Comparison of ENCODE assay signal across 23 cellular contexts in the genomic region with DNA sequence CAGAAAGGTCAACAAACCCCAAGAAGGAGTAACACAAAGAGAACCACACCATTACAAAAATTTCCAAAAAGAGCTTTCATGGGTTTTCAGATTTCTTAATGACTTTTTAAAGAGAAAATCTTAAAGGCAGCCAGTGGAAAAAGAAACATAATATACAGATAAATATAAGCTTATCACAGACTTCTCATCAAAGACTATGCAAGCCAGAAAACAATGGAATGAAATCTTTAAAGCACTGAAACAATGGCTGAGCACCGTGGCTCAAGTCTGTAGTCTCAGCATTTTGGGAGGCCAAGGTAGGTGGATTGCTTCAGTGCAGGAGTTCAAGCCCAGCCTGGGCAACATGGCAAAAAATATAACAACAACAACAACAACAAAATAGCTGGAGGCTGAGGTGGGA.
DNase-seq lines count a peak whose midpoint lies in the region; ATAC-seq, FAIRE-seq and TF ChIP-seq lines count a peak whose summit lies in the region.
"Had no signal": no experiment of that assay in that cellular context is flagged by ENCODE, and none has a peak within 500 bp of the region (broad histone marks: within the 10 kb centered on the region; RNA-seq: fewer than 3 reads in every experiment).

No MANE protein-coding gene starts in this region.

- no peak overlapping the region for H3K9ac ChIP-seq in HCT116 (ENCODE audit: low read length)
- H3K9ac ChIP-seq in K562 (ENCODE audit: insufficient read depth in 1 of 2, low read depth in 2 of 2, low read length in 2 of 2) = no peak overlapping the region
- H3K9ac ChIP-seq: BLaER1 treated with 17β-estradiol and CSF1 and Interleukin-3, amounts not matched to agents 10 nM and 100 nM had no signal

- CTCF ChIA-PET in HCT116 (lab: Charles Lee) (no interaction called here), WTC11 (lab: Charles Lee) (no interaction called here), K562 (lab: Yijun Ruan, JAX; ENCODE audit: low intra/inter-chr PET ratio) (no interaction called here)

- 0% methylated on average over 1 of the region's 1 CpG for WGBS in K562 (ENCODE audit: insufficient coverage, low coverage, missing lambda C conversion rate)

- FAIRE-seq in K562 (lab: Jason Lieb, UNC) = no peak
- FAIRE-seq: A549, D721Med, G401.6, GM12891, GM19239 had no signal

- H3K4me2 ChIP-seq in HCT116 (ENCODE audit: low read length) (no peak overlapping the region), K562 (ENCODE audit: insufficient read depth, low read length) (no peak overlapping the region)
- H3K4me2 ChIP-seq: A549; BLaER1 treated with 17β-estradiol and CSF1 and Interleukin-3, amounts not matched to agents 10 nM and 100 nM had no signal

- in situ Hi-C loops in K562 (cut with MboI) = no loop called here
- in situ Hi-C loops in brain microvascular endothelial cell (cut with HindIII; ENCODE audit: low pct_ligation_motif_present, low sequenced_read_pairs) = no loop called here

- BruUV-seq in HCT116 (replicated peaks; lab: Mats Ljungman, UMichigan) (no TSS peak), K562 (replicated peaks; lab: Mats Ljungman, UMichigan) (no TSS peak)

- peaks cover 4 to 8% of the 10 kb centered on the region in 2 experiments; a peak in 3 of 4 replicates for H3K9me3 ChIP-seq in HCT116 (ENCODE audit: control insufficient read depth in 1 of 2, insufficient read depth in 1 of 2, low read depth in 1 of 2, low read length in 2 of 2)
- H3K9me3 ChIP-seq in K562 (replicated peaks; ENCODE audit: control insufficient read depth, insufficient read depth, low read depth, low read length) = no peaks in the 10 kb centered on the region

- no peaks in the 10 kb centered on the region for H3K9me1 ChIP-seq in K562 (ENCODE audit: control insufficient read depth, insufficient read depth, low read length)

- H3K4me3 Mint-ChIP-seq in WTC11 = no peak overlapping the region
- H3K4me3 Mint-ChIP-seq in activated naive CD8-positive, alpha-beta T cell treated with anti-CD3 and anti-CD28 coated beads for 36 hours = no peak overlapping the region
- H3K4me3 Mint-ChIP-seq: B cell; CD4-positive, alpha-beta T cell; CD8-positive, alpha-beta T cell had no signal

- H3K36me3 Mint-ChIP-seq in WTC11 = peaks cover 15% of the 10 kb centered on the region
- no peaks in the 10 kb centered on the region for H3K36me3 Mint-ChIP-seq in activated naive CD8-positive, alpha-beta T cell treated with anti-CD3 and anti-CD28 coated beads for 36 hours
- H3K36me3 Mint-ChIP-seq: CD8-positive, alpha-beta T cell had no signal

- H3K27ac ChIP-seq in HCT116 (ENCODE audit: low read depth, low read length) (no peak overlapping the region), K562 (ENCODE audit: extremely low read depth, low read depth, low read length) (no peak overlapping the region), brain microvascular endothelial cell (no peak overlapping the region)
- H3K27ac ChIP-seq: 22Rv1; A549; BLaER1 treated with 17β-estradiol and CSF1 and Interleukin-3, amounts not matched to agents 10 nM and 100 nM; C4-2B had no signal

- H3K79me2 ChIP-seq in HCT116 (ENCODE audit: insufficient read depth, low read length) (no peaks in the 10 kb centered on the region), K562 (ENCODE audit: control insufficient read depth, insufficient read depth, low read length) (no peaks in the 10 kb centered on the region)

- no peaks in the 10 kb centered on the region for H4K20me1 ChIP-seq in HCT116 (ENCODE audit: insufficient read depth)
- H4K20me1 ChIP-seq in K562 (replicated peaks; ENCODE audit: control insufficient read depth, insufficient read depth, low read length) = no peaks in the 10 kb centered on the region
- H4K20me1 ChIP-seq: BLaER1 treated with 17β-estradiol and CSF1 and Interleukin-3, amounts not matched to agents 10 nM and 100 nM had no signal

- TF ChIP-seq CTCF in HCT116 (IDR thresholded peaks at IDR 0.05 in 2 of 3, conservative IDR thresholded peaks at IDR 0.05 in 1 of 3; ENCODE audit: borderline replicate concordance in 1 of 3, insufficient read depth in 1 of 3, low read depth in 2 of 3, low read length in 2 of 3) (no peak), WTC11 (IDR thresholded peaks at IDR 0.05) (no peak), K562 (IDR thresholded peaks at IDR 0.05 in 2 of 3, conservative IDR thresholded peaks at IDR 0.05 in 1 of 3; ENCODE audit: insufficient read depth in 2 of 3, low read depth in 1 of 3, low read length in 3 of 3) (no peak), brain microvascular endothelial cell (IDR thresholded peaks at IDR 0.05; ENCODE audit: low read depth, low read length, missing control alignments) (no peak)

- H3K27me3 ChIP-seq in HCT116 (ENCODE audit: insufficient read depth, low read length) (no peaks in the 10 kb centered on the region), K562 (ENCODE audit: control insufficient read depth in 2 of 2, insufficient read depth in 2 of 2, low read length in 2 of 2) (no peaks in the 10 kb centered on the region), brain microvascular endothelial cell (replicated peaks) (no peaks in the 10 kb centered on the region)
- H3K27me3 ChIP-seq: BLaER1 treated with 17β-estradiol and CSF1 and Interleukin-3, amounts not matched to agents 10 nM and 100 nM had no signal

- ATAC-seq in HCT116 (no peak), WTC11 (no peak), K562 (no peak)
- ATAC-seq: A549; CD8-positive, alpha-beta T cell had no signal

- TF ChIP-seq RAD21 in HCT116 (IDR thresholded peaks at IDR 0.05; ENCODE audit: low read depth) (no peak), K562 (CRISPR knock-in tag; conservative IDR thresholded peaks at IDR 0.05 in 1 of 2, IDR thresholded peaks at IDR 0.05 in 1 of 2) (no peak; a peak in 1 of 4 replicates)

- RAD21 ChIA-PET in HCT116 (lab: Charles Lee; ENCODE audit: low non-redundant PET in 1 of 2, low total read pairs in 2 of 2, uncharacterized antibody in 2 of 2, unreplicated experiment in 2 of 2) = no interaction called here

- H3K4me1 Mint-ChIP-seq in WTC11 = no peaks in the 10 kb centered on the region
- no peaks in the 10 kb centered on the region for H3K4me1 Mint-ChIP-seq in activated naive CD8-positive, alpha-beta T cell treated with anti-CD3 and anti-CD28 coated beads for 36 hours
- H3K4me1 Mint-ChIP-seq: B cell had no signal

- H3K4me1 ChIP-seq in HCT116 (ENCODE audit: control insufficient read depth in 1 of 2, insufficient read depth in 2 of 2, low read length in 2 of 2) = no peaks in the 10 kb centered on the region
- H3K4me1 ChIP-seq in K562 (replicated peaks in 1 of 2; ENCODE audit: control insufficient read depth in 2 of 2, insufficient read depth in 2 of 2, low read length in 2 of 2) = no peaks in the 10 kb centered on the region
- H3K4me1 ChIP-seq: A549, Caco-2 had no signal

- H3K27ac Mint-ChIP-seq in WTC11 = no peak overlapping the region
- no peak overlapping the region for H3K27ac Mint-ChIP-seq in activated naive CD8-positive, alpha-beta T cell treated with anti-CD3 and anti-CD28 coated beads for 36 hours
- H3K27ac Mint-ChIP-seq: B cell; CD4-positive, alpha-beta T cell; CD8-positive, alpha-beta T cell had no signal

- H3K9me3 Mint-ChIP-seq in WTC11 = peaks cover 57% of the 10 kb centered on the region
- H3K9me3 Mint-ChIP-seq in activated naive CD8-positive, alpha-beta T cell treated with anti-CD3 and anti-CD28 coated beads for 36 hours = peaks cover 11% of the 10 kb centered on the region

- H3K4me3 ChIP-seq in HCT116 (replicated peaks in 1 of 2; ENCODE audit: low read depth in 1 of 2, low read length in 2 of 2) (no peak overlapping the region), K562 (no peak overlapping the region), brain microvascular endothelial cell (ENCODE audit: low read depth, low read length) (no peak overlapping the region)
- H3K4me3 ChIP-seq: A549; BLaER1 treated with 17β-estradiol and CSF1 and Interleukin-3, amounts not matched to agents 10 nM and 100 nM had no signal

- DNase-seq in DMS53 (lab: John Stamatoyannopoulos, UW) (peak; percentile 6), DMS53 treated with DMSO at 0.1 percent for 48 hours (lab: John Stamatoyannopoulos, UW; ENCODE audit: unreplicated experiment) (no peak), HCT116 (ENCODE audit: low read depth, low spot score) (no peak), WTC11 (ENCODE audit: low spot score) (no peak), K562 (ENCODE audit: extremely low read depth in 1 of 4, low spot score in 3 of 4) (no peak), brain microvascular endothelial cell (no peak)
- DNase-seq in activated naive CD8-positive, alpha-beta T cell treated with anti-CD3 and anti-CD28 coated beads for 36 hours = no peak
- DNase-seq: AML-193; Caco-2; Calu3; CD4-positive, alpha-beta T cell; DMS79 treated with DMSO at 0.1 percent for 48 hours; GF-D8 had no signal

- H3K36me3 ChIP-seq in HCT116 (ENCODE audit: control insufficient read depth in 1 of 2, insufficient read depth in 2 of 2, low read length in 2 of 2) (no peaks in the 10 kb centered on the region), K562 (ENCODE audit: control insufficient read depth, insufficient read depth, low read length) (no peaks in the 10 kb centered on the region), brain microvascular endothelial cell (replicated peaks) (no peaks in the 10 kb centered on the region)
- H3K36me3 ChIP-seq: BLaER1 treated with 17β-estradiol and CSF1 and Interleukin-3, amounts not matched to agents 10 nM and 100 nM had no signal

- no peak for TF ChIP-seq EP300 in K562 (IDR thresholded peaks at IDR 0.05; ENCODE audit: low read length)

- no peak for TF ChIP-seq POLR2A in HCT116 (IDR thresholded peaks at IDR 0.05; ENCODE audit: borderline replicate concordance, extremely low read depth, insufficient read depth, insufficient read length)
- no peak for TF ChIP-seq POLR2A in K562 (conservative IDR thresholded peaks at IDR 0.05)

- intact Hi-C loops in HCT116 (cut with micrococcal nuclease) = no loop called here
- intact Hi-C loops in K562 (cut with micrococcal nuclease) = no loop called here

- no peak overlapping the region for H2AFZ ChIP-seq in HCT116 (ENCODE audit: low read depth, low read length, poor library complexity, severe bottlenecking)
- H2AFZ ChIP-seq in K562 (ENCODE audit: low read depth, low read length) = no peak overlapping the region

- POLR2A ChIA-PET in HCT116 (lab: Charles Lee) = no interaction called here
- POLR2A ChIA-PET in WTC11 (lab: Charles Lee) = no interaction called here
- POLR2A ChIA-PET in K562 (lab: Yijun Ruan, JAX) = interaction anchor here (1.2 kb wide), 1 partner anchor 10 kb away, joined by 3 read pairs; no protein-coding TSS in a partner anchor

- H3K27me3 Mint-ChIP-seq in WTC11 (ENCODE audit: low read depth) = no peaks in the 10 kb centered on the region; the same call in none of the 2 replicates
- peaks cover 37% of the 10 kb centered on the region for H3K27me3 Mint-ChIP-seq in activated naive CD8-positive, alpha-beta T cell treated with anti-CD3 and anti-CD28 coated beads for 36 hours

- no peaks in the 10 kb centered on the region for H3K9me2 ChIP-seq in HCT116 (ENCODE audit: insufficient read depth)

TF ChIP-seq in HCT116, 20 proteins besides CTCF, POLR2A, EP300 and RAD21 (continues in another document):
- TF ChIP-seq POLR2AphosphoS5 (IDR thresholded peaks at IDR 0.05; ENCODE audit: low read depth, low read length) = no peak

TF ChIP-seq in K562, 482 proteins besides CTCF, POLR2A, EP300 and RAD21 (continues in another document):
- 0 out of 3 replicates have a peak, but pooled peaks of 1 of the 2 experiments have one; percentile 44 for TF ChIP-seq CBX3 (IDR thresholded peaks at IDR 0.05; ENCODE audit: borderline replicate concordance in 1 of 2, low read length in 2 of 2)
